1 cellular context compared by ENCODE assay signal in the genomic region with DNA sequence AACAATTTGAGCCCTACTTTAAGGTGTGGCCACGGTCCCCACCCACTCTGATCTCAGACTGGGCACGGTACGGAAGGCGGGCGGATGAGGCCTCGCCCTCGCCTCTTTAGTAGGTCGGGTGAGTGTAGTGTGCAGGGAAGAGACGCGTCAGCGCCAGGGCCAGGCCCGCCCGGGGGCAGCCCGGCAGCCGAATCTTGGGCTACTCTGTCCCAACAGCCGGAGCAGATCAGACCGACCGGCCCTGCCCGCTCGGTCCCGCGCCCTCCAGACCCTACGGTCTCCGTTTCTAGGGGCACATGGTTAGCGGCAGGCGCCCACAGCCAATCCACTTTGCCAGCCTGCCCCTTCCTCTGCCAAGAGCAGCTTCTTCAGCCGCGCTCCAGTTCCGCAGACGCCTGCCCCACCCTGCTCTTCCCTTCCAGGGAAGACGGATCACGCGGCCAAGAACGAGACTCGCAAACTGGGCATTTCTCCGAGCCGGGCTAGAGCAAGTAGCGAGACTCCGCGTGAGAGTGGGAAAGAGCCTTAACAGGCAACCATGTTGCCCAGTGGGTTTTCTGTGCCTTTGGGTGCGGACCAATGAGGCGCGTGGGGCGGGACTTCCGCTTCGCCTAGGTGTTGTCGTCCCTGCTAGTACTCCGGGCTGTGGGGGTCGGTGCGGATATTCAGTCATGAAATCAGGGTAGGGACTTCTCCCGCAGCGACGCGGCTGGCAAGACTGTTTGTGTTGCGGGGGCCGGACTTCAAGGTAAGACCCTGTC.
TF ChIP-seq lines count a peak whose summit lies in the region.

A gene with protein sequence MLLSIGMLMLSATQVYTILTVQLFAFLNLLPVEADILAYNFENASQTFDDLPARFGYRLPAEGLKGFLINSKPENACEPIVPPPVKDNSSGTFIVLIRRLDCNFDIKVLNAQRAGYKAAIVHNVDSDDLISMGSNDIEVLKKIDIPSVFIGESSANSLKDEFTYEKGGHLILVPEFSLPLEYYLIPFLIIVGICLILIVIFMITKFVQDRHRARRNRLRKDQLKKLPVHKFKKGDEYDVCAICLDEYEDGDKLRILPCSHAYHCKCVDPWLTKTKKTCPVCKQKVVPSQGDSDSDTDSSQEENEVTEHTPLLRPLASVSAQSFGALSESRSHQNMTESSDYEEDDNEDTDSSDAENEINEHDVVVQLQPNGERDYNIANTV (plus strand): TSS at position 610 of the 761 bp plus-strand sequence. CDS start 32,812 bp downstream, outside the sequence.

TF ChIP-seq in HepG2, 621 proteins besides CTCF, POLR2A, EP300 and RAD21 (continued from another document and continues in another):
- peak; percentile 31; the same call in 1 of the 2 replicates for TF ChIP-seq HDAC2 (CRISPR knock-in tag; IDR thresholded peaks at IDR 0.05)
- TF ChIP-seq, protein P1, sequence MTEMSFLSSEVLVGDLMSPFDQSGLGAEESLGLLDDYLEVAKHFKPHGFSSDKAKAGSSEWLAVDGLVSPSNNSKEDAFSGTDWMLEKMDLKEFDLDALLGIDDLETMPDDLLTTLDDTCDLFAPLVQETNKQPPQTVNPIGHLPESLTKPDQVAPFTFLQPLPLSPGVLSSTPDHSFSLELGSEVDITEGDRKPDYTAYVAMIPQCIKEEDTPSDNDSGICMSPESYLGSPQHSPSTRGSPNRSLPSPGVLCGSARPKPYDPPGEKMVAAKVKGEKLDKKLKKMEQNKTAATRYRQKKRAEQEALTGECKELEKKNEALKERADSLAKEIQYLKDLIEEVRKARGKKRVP (CRISPR knock-in tag; IDR thresholded peaks at IDR 0.05), result 0 out of 4 replicates have a peak, but pooled peaks of 1 of the 2 experiments have one; percentile 40
- TF ChIP-seq PPARG (CRISPR knock-in tag; conservative IDR thresholded peaks at IDR 0.05), result no peak
- TF ChIP-seq NR1H2 (CRISPR knock-in tag; IDR thresholded peaks at IDR 0.05; ENCODE audit: borderline replicate concordance, low read depth), result no peak
- TF ChIP-seq, protein P2, sequence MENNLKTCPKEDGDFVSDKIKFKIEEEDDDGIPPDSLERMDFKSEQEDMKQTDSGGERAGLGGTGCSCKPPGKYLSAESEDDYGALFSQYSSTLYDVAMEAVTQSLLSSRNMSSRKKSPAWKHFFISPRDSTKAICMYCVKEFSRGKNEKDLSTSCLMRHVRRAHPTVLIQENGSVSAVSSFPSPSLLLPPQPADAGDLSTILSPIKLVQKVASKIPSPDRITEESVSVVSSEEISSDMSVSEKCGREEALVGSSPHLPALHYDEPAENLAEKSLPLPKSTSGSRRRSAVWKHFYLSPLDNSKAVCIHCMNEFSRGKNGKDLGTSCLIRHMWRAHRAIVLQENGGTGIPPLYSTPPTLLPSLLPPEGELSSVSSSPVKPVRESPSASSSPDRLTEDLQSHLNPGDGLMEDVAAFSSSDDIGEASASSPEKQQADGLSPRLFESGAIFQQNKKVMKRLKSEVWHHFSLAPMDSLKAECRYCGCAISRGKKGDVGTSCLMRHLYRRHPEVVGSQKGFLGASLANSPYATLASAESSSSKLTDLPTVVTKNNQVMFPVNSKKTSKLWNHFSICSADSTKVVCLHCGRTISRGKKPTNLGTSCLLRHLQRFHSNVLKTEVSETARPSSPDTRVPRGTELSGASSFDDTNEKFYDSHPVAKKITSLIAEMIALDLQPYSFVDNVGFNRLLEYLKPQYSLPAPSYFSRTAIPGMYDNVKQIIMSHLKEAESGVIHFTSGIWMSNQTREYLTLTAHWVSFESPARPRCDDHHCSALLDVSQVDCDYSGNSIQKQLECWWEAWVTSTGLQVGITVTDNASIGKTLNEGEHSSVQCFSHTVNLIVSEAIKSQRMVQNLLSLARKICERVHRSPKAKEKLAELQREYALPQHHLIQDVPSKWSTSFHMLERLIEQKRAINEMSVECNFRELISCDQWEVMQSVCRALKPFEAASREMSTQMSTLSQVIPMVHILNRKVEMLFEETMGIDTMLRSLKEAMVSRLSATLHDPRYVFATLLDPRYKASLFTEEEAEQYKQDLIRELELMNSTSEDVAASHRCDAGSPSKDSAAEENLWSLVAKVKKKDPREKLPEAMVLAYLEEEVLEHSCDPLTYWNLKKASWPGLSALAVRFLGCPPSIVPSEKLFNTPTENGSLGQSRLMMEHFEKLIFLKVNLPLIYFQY (CRISPR knock-in tag; IDR thresholded peaks at IDR 0.05; ENCODE audit: borderline replicate concordance), result no peak
- 0 out of 2 replicates have a peak, but pooled peaks have one; percentile 63 for TF ChIP-seq ZNF776 (CRISPR knock-in tag; IDR thresholded peaks at IDR 0.05)
- peak; percentile 67 for TF ChIP-seq ELF1 (CRISPR knock-in tag; IDR thresholded peaks at IDR 0.05)
- no peak for TF ChIP-seq MEF2D (CRISPR knock-in tag; IDR thresholded peaks at IDR 0.05)
- TF ChIP-seq KDM5B (CRISPR knock-in tag; IDR thresholded peaks at IDR 0.05; ENCODE audit: borderline replicate concordance), result peak; percentile 89; the same call in 1 of the 2 replicates
- no peak for TF ChIP-seq CCAR2 (optimal IDR thresholded peaks at IDR 0.05; ENCODE audit: low read depth, low read length)
- no peak for TF ChIP-seq ZNF644 (CRISPR knock-in tag; IDR thresholded peaks at IDR 0.05; ENCODE audit: low read depth)
- TF ChIP-seq, protein P3, sequence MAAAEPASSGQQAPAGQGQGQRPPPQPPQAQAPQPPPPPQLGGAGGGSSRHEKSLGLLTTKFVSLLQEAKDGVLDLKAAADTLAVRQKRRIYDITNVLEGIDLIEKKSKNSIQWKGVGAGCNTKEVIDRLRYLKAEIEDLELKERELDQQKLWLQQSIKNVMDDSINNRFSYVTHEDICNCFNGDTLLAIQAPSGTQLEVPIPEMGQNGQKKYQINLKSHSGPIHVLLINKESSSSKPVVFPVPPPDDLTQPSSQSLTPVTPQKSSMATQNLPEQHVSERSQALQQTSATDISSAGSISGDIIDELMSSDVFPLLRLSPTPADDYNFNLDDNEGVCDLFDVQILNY (CRISPR knock-in tag; conservative IDR thresholded peaks at IDR 0.05), result 0 out of 2 replicates have a peak, but pooled peaks have one; percentile 4
- 0 out of 2 replicates have a peak, but pooled peaks have one; percentile 64 for TF ChIP-seq ZNF749 (CRISPR knock-in tag; IDR thresholded peaks at IDR 0.05; ENCODE audit: borderline replicate concordance)
- TF ChIP-seq, protein P4, sequence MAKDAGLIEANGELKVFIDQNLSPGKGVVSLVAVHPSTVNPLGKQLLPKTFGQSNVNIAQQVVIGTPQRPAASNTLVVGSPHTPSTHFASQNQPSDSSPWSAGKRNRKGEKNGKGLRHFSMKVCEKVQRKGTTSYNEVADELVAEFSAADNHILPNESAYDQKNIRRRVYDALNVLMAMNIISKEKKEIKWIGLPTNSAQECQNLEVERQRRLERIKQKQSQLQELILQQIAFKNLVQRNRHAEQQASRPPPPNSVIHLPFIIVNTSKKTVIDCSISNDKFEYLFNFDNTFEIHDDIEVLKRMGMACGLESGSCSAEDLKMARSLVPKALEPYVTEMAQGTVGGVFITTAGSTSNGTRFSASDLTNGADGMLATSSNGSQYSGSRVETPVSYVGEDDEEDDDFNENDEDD (CRISPR knock-in tag; IDR thresholded peaks at IDR 0.05; ENCODE audit: borderline replicate concordance), result peak; percentile 7; the same call in 1 of the 2 replicates
- TF ChIP-seq, protein P5, sequence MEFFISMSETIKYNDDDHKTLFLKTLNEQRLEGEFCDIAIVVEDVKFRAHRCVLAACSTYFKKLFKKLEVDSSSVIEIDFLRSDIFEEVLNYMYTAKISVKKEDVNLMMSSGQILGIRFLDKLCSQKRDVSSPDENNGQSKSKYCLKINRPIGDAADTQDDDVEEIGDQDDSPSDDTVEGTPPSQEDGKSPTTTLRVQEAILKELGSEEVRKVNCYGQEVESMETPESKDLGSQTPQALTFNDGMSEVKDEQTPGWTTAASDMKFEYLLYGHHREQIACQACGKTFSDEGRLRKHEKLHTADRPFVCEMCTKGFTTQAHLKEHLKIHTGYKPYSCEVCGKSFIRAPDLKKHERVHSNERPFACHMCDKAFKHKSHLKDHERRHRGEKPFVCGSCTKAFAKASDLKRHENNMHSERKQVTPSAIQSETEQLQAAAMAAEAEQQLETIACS (CRISPR knock-in tag; IDR thresholded peaks at IDR 0.05), result 0 out of 2 replicates have a peak, but pooled peaks have one; percentile 0
- TF ChIP-seq ZBTB8A (CRISPR knock-in tag; IDR thresholded peaks at IDR 0.05; ENCODE audit: borderline replicate concordance, low read depth), result peak; percentile 72; the same call in 1 of the 2 replicates
- TF ChIP-seq ZNF713 (CRISPR knock-in tag; IDR thresholded peaks at IDR 0.05), result no peak
- TF ChIP-seq SIX1 (CRISPR knock-in tag; IDR thresholded peaks at IDR 0.05; ENCODE audit: borderline replicate concordance), result no peak
- TF ChIP-seq, protein P6, sequence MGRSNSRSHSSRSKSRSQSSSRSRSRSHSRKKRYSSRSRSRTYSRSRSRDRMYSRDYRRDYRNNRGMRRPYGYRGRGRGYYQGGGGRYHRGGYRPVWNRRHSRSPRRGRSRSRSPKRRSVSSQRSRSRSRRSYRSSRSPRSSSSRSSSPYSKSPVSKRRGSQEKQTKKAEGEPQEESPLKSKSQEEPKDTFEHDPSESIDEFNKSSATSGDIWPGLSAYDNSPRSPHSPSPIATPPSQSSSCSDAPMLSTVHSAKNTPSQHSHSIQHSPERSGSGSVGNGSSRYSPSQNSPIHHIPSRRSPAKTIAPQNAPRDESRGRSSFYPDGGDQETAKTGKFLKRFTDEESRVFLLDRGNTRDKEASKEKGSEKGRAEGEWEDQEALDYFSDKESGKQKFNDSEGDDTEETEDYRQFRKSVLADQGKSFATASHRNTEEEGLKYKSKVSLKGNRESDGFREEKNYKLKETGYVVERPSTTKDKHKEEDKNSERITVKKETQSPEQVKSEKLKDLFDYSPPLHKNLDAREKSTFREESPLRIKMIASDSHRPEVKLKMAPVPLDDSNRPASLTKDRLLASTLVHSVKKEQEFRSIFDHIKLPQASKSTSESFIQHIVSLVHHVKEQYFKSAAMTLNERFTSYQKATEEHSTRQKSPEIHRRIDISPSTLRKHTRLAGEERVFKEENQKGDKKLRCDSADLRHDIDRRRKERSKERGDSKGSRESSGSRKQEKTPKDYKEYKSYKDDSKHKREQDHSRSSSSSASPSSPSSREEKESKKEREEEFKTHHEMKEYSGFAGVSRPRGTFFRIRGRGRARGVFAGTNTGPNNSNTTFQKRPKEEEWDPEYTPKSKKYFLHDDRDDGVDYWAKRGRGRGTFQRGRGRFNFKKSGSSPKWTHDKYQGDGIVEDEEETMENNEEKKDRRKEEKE (IDR thresholded peaks at IDR 0.05), result no peak
- TF ChIP-seq ZNF775 (CRISPR knock-in tag; IDR thresholded peaks at IDR 0.05; ENCODE audit: borderline replicate concordance), result 0 out of 2 replicates have a peak, but pooled peaks have one; percentile 71
- TF ChIP-seq, protein P7, sequence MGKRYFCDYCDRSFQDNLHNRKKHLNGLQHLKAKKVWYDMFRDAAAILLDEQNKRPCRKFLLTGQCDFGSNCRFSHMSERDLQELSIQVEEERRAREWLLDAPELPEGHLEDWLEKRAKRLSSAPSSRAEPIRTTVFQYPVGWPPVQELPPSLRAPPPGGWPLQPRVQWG (CRISPR knock-in tag; IDR thresholded peaks at IDR 0.05; ENCODE audit: borderline replicate concordance, low read depth), result no peak
- TF ChIP-seq HOXD1 (CRISPR knock-in tag; IDR thresholded peaks at IDR 0.05), result peak; percentile 40; the same call in 1 of the 2 replicates
- no peak for TF ChIP-seq ZNF136 (CRISPR knock-in tag; IDR thresholded peaks at IDR 0.05; ENCODE audit: low read depth)
- TF ChIP-seq IRF2 (CRISPR knock-in tag; IDR thresholded peaks at IDR 0.05), result no peak; the same call in 1 of the 2 replicates
- TF ChIP-seq SP5 (CRISPR knock-in tag; IDR thresholded peaks at IDR 0.05; ENCODE audit: borderline replicate concordance, low read depth), result peak; percentile 36; the same call in 1 of the 2 replicates
- 0 out of 2 replicates have a peak, but pooled peaks have one; percentile 46 for TF ChIP-seq MLLT10 (CRISPR knock-in tag; IDR thresholded peaks at IDR 0.05)
- peak; percentile 84 for TF ChIP-seq POLR2AphosphoS5 (IDR thresholded peaks at IDR 0.05; ENCODE audit: low read depth, low read length)
- no peak for TF ChIP-seq NFE2L1 (CRISPR knock-in tag; IDR thresholded peaks at IDR 0.05; ENCODE audit: borderline replicate concordance)
- 0 out of 2 replicates have a peak, but pooled peaks have one; percentile 65 for TF ChIP-seq TEAD2 (CRISPR knock-in tag; IDR thresholded peaks at IDR 0.05)
- TF ChIP-seq REXO4 (CRISPR knock-in tag; IDR thresholded peaks at IDR 0.05; ENCODE audit: borderline replicate concordance), result no peak
- TF ChIP-seq, protein P8, sequence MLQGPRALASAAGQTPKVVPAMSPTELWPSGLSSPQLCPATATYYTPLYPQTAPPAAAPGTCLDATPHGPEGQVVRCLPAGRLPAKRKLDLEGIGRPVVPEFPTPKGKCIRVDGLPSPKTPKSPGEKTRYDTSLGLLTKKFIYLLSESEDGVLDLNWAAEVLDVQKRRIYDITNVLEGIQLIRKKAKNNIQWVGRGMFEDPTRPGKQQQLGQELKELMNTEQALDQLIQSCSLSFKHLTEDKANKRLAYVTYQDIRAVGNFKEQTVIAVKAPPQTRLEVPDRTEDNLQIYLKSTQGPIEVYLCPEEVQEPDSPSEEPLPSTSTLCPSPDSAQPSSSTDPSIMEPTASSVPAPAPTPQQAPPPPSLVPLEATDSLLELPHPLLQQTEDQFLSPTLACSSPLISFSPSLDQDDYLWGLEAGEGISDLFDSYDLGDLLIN (CRISPR knock-in tag; IDR thresholded peaks at IDR 0.05; ENCODE audit: borderline replicate concordance), result no peak
- TF ChIP-seq, protein P9, sequence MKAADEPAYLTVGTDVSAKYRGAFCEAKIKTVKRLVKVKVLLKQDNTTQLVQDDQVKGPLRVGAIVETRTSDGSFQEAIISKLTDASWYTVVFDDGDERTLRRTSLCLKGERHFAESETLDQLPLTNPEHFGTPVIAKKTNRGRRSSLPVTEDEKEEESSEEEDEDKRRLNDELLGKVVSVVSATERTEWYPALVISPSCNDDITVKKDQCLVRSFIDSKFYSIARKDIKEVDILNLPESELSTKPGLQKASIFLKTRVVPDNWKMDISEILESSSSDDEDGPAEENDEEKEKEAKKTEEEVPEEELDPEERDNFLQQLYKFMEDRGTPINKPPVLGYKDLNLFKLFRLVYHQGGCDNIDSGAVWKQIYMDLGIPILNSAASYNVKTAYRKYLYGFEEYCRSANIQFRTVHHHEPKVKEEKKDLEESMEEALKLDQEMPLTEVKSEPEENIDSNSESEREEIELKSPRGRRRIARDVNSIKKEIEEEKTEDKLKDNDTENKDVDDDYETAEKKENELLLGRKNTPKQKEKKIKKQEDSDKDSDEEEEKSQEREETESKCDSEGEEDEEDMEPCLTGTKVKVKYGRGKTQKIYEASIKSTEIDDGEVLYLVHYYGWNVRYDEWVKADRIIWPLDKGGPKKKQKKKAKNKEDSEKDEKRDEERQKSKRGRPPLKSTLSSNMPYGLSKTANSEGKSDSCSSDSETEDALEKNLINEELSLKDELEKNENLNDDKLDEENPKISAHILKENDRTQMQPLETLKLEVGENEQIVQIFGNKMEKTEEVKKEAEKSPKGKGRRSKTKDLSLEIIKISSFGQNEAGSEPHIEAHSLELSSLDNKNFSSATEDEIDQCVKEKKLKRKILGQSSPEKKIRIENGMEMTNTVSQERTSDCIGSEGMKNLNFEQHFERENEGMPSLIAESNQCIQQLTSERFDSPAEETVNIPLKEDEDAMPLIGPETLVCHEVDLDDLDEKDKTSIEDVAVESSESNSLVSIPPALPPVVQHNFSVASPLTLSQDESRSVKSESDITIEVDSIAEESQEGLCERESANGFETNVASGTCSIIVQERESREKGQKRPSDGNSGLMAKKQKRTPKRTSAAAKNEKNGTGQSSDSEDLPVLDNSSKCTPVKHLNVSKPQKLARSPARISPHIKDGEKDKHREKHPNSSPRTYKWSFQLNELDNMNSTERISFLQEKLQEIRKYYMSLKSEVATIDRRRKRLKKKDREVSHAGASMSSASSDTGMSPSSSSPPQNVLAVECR (CRISPR knock-in tag; IDR thresholded peaks at IDR 0.05; ENCODE audit: borderline replicate concordance), result peak; percentile 72; the same call in 1 of the 2 replicates
